Comparison of ENCODE assay signal across 23 cellular contexts in genomic region chr7:81803267-81803666, GRCh38. TPM values are rescaled to one million over a fixed set of nuclear protein-coding genes. Genes with fewer than 3 reads are reported as not detected.
"Had no signal": no experiment of that assay in that cellular context is flagged by ENCODE, and none has a peak within 500 bp of the region (broad histone marks: within the 10 kb centered on the region; RNA-seq: fewer than 3 reads in every experiment).

No MANE protein-coding gene starts in this region.

- H3K27ac ChIP-seq: left ventricle myocardium inferior, sigmoid colon, testis, uterus had no signal

- DNase-seq: activated B cell treated with CpG ODN at 0.5 μM for 24 hours; activated CD4-positive, alpha-beta T cell treated with anti-CD3 and anti-CD28 coated beads for 36 hours; activated CD4-positive, alpha-beta T cell treated with anti-CD3 and anti-CD28 coated beads, Interleukin-2, amount 50 U/mL, for 4 hours; activated CD8-positive, alpha-beta memory T cell treated with anti-CD3 and anti-CD28 coated beads for 24 hours; activated CD8-positive, alpha-beta memory T cell treated with anti-CD3 and anti-CD28 coated beads, Interleukin-2, amount 50 U/mL, for 4 hours; activated naive CD4-positive, alpha-beta T cell; activated T-cell treated with anti-CD3 and anti-CD28 coated beads, Interleukin-2, amount 50 U/mL, for 24 hours; central memory CD4-positive, alpha-beta T cell; effector memory CD4-positive, alpha-beta T cell; hypothalamus; left ventricle myocardium inferior; naive thymus-derived CD4-positive, alpha-beta T cell; occipital lobe; posterior cingulate gyrus; sigmoid colon; stimulated activated CD4-positive, alpha-beta T cell treated with anti-CD3 and anti-CD28 coated beads, Interleukin-15, amount 100 ng/mL, for 24 hours; stimulated activated CD8-positive, alpha-beta memory T cell treated with anti-CD3 and anti-CD28 coated beads, Interleukin-4, amount 100 ng/mL, for 48 hours; stimulated activated naive B cell treated with anti-CD40 and anti-IgM and Interleukin-4, amounts not matched to agents 10 μg/mL and 1 μg/mL and 100 μg/mL, for 72 hours; testis; uterus had no signal

- H3K27me3 ChIP-seq: sigmoid colon, testis, uterus had no signal

- H3K9me3 ChIP-seq: left ventricle myocardium inferior, sigmoid colon, testis, uterus had no signal

- H3K36me3 ChIP-seq: left ventricle myocardium inferior, sigmoid colon, uterus had no signal

- H3K4me1 ChIP-seq: left ventricle myocardium inferior, sigmoid colon, testis, uterus had no signal

- H3K4me3 ChIP-seq: left ventricle myocardium inferior, sigmoid colon, smooth muscle cell, testis, uterus had no signal

- H3K4me2 ChIP-seq: smooth muscle cell had no signal

RNA-seq across cellular contexts. Expression of gene HGF, which starts 33.4 kb away (rescaled TPM):
- total RNA-seq: activated B cell treated with CpG ODN at 0.5 μM for 24 hours; activated CD4-positive, alpha-beta T cell treated with anti-CD3 and anti-CD28 coated beads for 36 hours; activated T-helper 2 cell treated with anti-CD3 and anti-CD28 coated beads, Interferon-gamma antibody, Interleukin-2, Interleukin-4, amounts not matched to agents 10 μg/mL and 5 μg/mL and 100 μg/mL, durations not matched to agents 14 hours and 24 hours and 36 hours; astrocyte had no signal
- polyA plus RNA-seq: naive thymus-derived CD4-positive, alpha-beta T cell had no signal
